In the genomic region with DNA sequence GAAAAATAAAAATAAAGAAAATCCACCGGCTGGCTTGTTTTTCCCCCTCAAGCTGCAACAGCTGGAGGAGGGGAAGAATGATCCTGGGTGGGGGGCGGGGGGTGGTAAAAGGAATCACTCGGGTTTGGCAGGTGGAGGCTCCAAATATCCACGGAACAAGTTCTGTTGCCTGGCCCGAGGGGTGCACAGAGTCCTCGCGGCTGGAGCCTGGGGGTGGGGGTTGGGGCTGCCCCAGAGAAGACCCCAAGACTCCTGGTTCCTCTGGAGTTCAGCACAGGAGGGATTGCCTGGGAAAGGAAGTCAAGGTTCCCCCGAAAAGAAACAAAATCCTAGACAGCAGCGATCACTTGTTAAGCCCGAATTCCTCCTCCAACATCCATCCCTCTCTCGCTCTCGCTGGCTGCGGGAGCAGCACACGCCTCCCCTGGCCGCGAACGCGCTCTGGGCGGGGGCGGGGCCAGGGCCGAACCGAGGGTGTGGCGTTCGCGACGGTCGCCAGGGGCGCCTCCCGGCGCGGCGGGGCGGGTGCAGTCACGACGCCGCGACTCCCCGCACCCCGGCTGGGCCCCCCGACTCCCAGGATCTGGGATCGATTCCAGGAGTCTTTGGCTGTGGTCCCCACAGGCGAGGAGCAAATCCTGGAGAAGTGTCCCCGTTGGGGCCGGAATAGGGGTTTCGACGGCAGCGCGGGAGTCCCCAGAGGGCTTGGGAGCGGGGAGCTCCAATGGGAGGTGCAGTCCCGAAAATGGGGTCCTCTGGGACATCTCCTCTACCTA, we compare ENCODE assay signal across 9 cellular contexts. TPM values are rescaled to one million over a fixed set of nuclear protein-coding genes. Genes with fewer than 3 reads are reported as not detected.
DNase-seq lines count a peak whose midpoint lies in the region; ATAC-seq, FAIRE-seq and TF ChIP-seq lines count a peak whose summit lies in the region.
"Had no signal": no experiment of that assay in that cellular context is flagged by ENCODE, and none has a peak within 500 bp of the region (broad histone marks: within the 10 kb centered on the region; RNA-seq: fewer than 3 reads in every experiment).

A gene (minus strand): TSS at position 443 of the 776 bp plus-strand sequence. CDS start 4,352 bp downstream, outside the sequence.

- no peaks in the 10 kb centered on the region for H3K9me3 Mint-ChIP-seq in type B pancreatic cell

- H3K27me3 Mint-ChIP-seq in type B pancreatic cell: peaks cover 28% of the 10 kb centered on the region

- H3K9me3 ChIP-seq in body of pancreas: no peaks in the 10 kb centered on the region
- H3K9me3 ChIP-seq in left lung: no peaks in the 10 kb centered on the region
- H3K9me3 ChIP-seq in transverse colon: no peaks in the 10 kb centered on the region

- H3K4me3 ChIP-seq in body of pancreas (no peak within 1 kb of the TSS), left lung (peak within 1 kb of the TSS; percentile 8 to 10), transverse colon (peak within 1 kb of the TSS in 1 of 4 donors; percentile 32)

- peak within 1 kb of the TSS; percentile 80 for H3K4me3 Mint-ChIP-seq in type B pancreatic cell
- H3K4me3 Mint-ChIP-seq: B cell had no signal

- H3K4me1 Mint-ChIP-seq in type B pancreatic cell (ENCODE audit: unreplicated experiment): no peaks in the 10 kb centered on the region
- H3K4me1 Mint-ChIP-seq: B cell had no signal

- TF ChIP-seq CTCF in body of pancreas (IDR thresholded peaks at IDR 0.05) (peak in 1 of 7 experiments; percentile 32), left lung (IDR thresholded peaks at IDR 0.05) (peak in 1 of 2 donors; percentile 21), type B pancreatic cell (conservative IDR thresholded peaks at IDR 0.05) (peak; percentile 74), transverse colon (IDR thresholded peaks at IDR 0.05) (no peak)

- WGBS in body of pancreas, 2 donors: 1 to 3% methylated on average over 17 to 49 of the region's 50 CpGs
- WGBS in transverse colon (ENCODE audit: low coverage in 1 of 2), 2 donors: 18% methylated on average over 29 of the region's 50 CpGs; no CpG with 5 or more reads in 1 of the 2 donors

- peak; percentile 39 for DNase-seq in NCI-H2227 (lab: John Stamatoyannopoulos, UW; ENCODE audit: unreplicated experiment)
- no peak for DNase-seq in NCI-H2227 treated with DMSO at 0.1 percent for 48 hours (lab: John Stamatoyannopoulos, UW)
- DNase-seq in body of pancreas: peak in 3 of 4 donors; percentile 15 to 36 (median 16)
- peak in 1 of 2 donors; percentile 79 for DNase-seq in left lung
- no peak for DNase-seq in type B pancreatic cell (ENCODE audit: extremely low spot score, unreplicated experiment)
- no peak for DNase-seq in transverse colon
- no peak for DNase-seq in GM19239 (ENCODE audit: insufficient read length, low spot score)
- no peak for DNase-seq in CD1c-positive myeloid dendritic cell (ENCODE audit: extremely low spot score)

- peaks cover 20% of the 10 kb centered on the region for H3K4me1 ChIP-seq in body of pancreas
- H3K4me1 ChIP-seq in left lung: no peaks in the 10 kb centered on the region
- peaks cover 0 to 12% (median 0%) of the 10 kb centered on the region in 4 donors for H3K4me1 ChIP-seq in transverse colon

- no peak for FAIRE-seq in GM19239 (lab: Jason Lieb, UNC)

- intact Hi-C loops in body of pancreas (cut with DNase I): no loop called here
- intact Hi-C loops in left lung (cut with DNase I): no loop called here
- intact Hi-C loops in transverse colon (cut with DNase I; ENCODE audit: low total_unique reads): no loop called here

- H3K36me3 ChIP-seq in body of pancreas (replicated peaks in 1 of 2; ENCODE audit: insufficient read depth in 1 of 2, low read depth in 2 of 2) (no peaks in the 10 kb centered on the region), left lung (no peaks in the 10 kb centered on the region), transverse colon (no peaks in the 10 kb centered on the region)

- peaks cover 0 to 24% of the 10 kb centered on the region in 2 donors for H3K27me3 ChIP-seq in body of pancreas
- H3K27me3 ChIP-seq in left lung: peaks cover 25 to 55% of the 10 kb centered on the region in 2 donors
- H3K27me3 ChIP-seq in transverse colon: peaks cover 50% of the 10 kb centered on the region

- H3K27ac ChIP-seq in body of pancreas (no peak within 1 kb of the TSS), left lung (no peak within 1 kb of the TSS), transverse colon (no peak within 1 kb of the TSS)

- H3K27ac Mint-ChIP-seq in type B pancreatic cell: no peak within 1 kb of the TSS
- H3K27ac Mint-ChIP-seq: B cell had no signal

- H3K36me3 Mint-ChIP-seq in type B pancreatic cell: no peaks in the 10 kb centered on the region

- in situ Hi-C loops in transverse colon (cut with MboI; ENCODE audit: low pct_ligation_motif_present in 1 of 4, low pct_unique_long_range_greater_than_20kb in 1 of 4, low sequenced_read_pairs in 3 of 4): no loop called here

- TF ChIP-seq POLR2A in body of pancreas (IDR thresholded peaks at IDR 0.05) (no peak), transverse colon (IDR thresholded peaks at IDR 0.05) (no peak)

- TF ChIP-seq EP300 in transverse colon (IDR thresholded peaks at IDR 0.05; ENCODE audit: low read depth): no peak

- ATAC-seq in body of pancreas (peak; percentile 53), left lung (peak; percentile 92)

RNA-seq across cellular contexts. Expression of the gene that starts here (rescaled TPM):
- under 1 TPM in 1 of 2 donors, not detected in 1; 0.33 TPM for total RNA-seq in body of pancreas
- total RNA-seq in left lung: under 1 TPM in 1 of 2 donors, not detected in 1; 0.73 TPM
- 2.1 and 3.0 TPM in 2 replicates for total RNA-seq in type B pancreatic cell (ENCODE audit: low replicate concordance)
- not detected for total RNA-seq in transverse colon
- total RNA-seq: B cell had no signal

Comparison
In these comparisons a context has a peak if more than half of its experiments do, and no peak if none do; other contexts are left out.
1. Peak in DNase-seq and ATAC-seq in body of pancreas; RNA of the gene not detected or under 1 TPM.
2. Peak in ATAC-seq and H3K4me3 ChIP-seq in left lung; RNA of the gene not detected or under 1 TPM.